26 cellular contexts compared by ENCODE assay signal in the genomic region with DNA sequence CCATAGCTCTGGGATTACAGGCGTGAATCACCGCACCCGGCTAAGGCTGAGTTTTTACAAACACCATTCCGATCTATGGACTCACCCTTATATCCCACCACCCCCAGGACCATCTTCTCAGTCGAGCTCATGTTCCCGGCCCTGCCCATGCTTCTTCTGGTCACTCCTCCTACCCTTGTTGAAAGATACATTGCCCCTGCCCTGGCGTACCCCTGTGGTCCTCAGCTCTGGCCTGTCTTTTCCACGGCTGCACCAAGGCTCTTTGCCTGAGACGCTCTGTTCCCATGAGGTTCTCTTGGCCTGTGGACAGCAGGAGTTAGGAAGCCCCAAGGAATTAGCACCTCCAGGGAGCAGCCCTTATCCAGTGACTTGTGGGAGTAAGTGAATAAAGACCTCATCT.
DNase-seq lines count a peak whose midpoint lies in the region; FAIRE-seq and TF ChIP-seq lines count a peak whose summit lies in the region.
"Had no signal": no experiment of that assay in that cellular context is flagged by ENCODE, and none has a peak within 500 bp of the region (broad histone marks: within the 10 kb centered on the region; RNA-seq: fewer than 3 reads in every experiment).

No MANE protein-coding gene starts in this region.

- H3K9me3 ChIP-seq in right atrium auricular region (peaks cover 0 to 6% of the 10 kb centered on the region in 2 donors), small intestine (ENCODE audit: control insufficient read depth, low read depth) (no peaks in the 10 kb centered on the region)
- H3K9me3 ChIP-seq: Caco-2, SJCRH30 had no signal

- 93 to 95% (median 95%) methylated on average over 9 of the region's 9 CpGs for WGBS in small intestine, 3 donors

- H3K27me3 ChIP-seq in right atrium auricular region (no peaks in the 10 kb centered on the region), small intestine (ENCODE audit: control insufficient read depth in 2 of 2, insufficient read depth in 2 of 2, low read length in 2 of 2) (peaks cover 0 to 3% of the 10 kb centered on the region in 2 donors)
- H3K27me3 ChIP-seq: MG63 had no signal

- H3K4me3 ChIP-seq in right atrium auricular region (no peak overlapping the region), small intestine (ENCODE audit: low read depth in 1 of 2, low read length in 2 of 2) (no peak overlapping the region)
- H3K4me3 ChIP-seq: GM12878, MG63, SJCRH30 had no signal

- TF ChIP-seq CTCF in right atrium auricular region (IDR thresholded peaks at IDR 0.05) = no peak

- H3K36me3 ChIP-seq in right atrium auricular region = no peaks in the 10 kb centered on the region
- H3K36me3 ChIP-seq in small intestine (ENCODE audit: control insufficient read depth in 2 of 2, insufficient read depth in 2 of 2, low read length in 2 of 2) = no peaks in the 10 kb centered on the region
- H3K36me3 ChIP-seq: MG63, SJCRH30 had no signal

- H3K27ac ChIP-seq in right atrium auricular region (no peak overlapping the region), small intestine (ENCODE audit: low read depth in 1 of 2, low read length in 1 of 2) (no peak overlapping the region)
- H3K27ac ChIP-seq: SJCRH30 had no signal

- no peaks in the 10 kb centered on the region for H3K4me1 ChIP-seq in right atrium auricular region
- H3K4me1 ChIP-seq in small intestine (ENCODE audit: control insufficient read depth in 2 of 2, insufficient read depth in 1 of 2, low read depth in 1 of 2, low read length in 1 of 2) = no peaks in the 10 kb centered on the region
- H3K4me1 ChIP-seq: Caco-2, SJCRH30 had no signal

- intact Hi-C loops in cardiac septum (cut with DNase I) (no loop called here), posterior vena cava (cut with DNase I) (no loop called here)

- DNase-seq in cardiac septum (ENCODE audit: low spot score) (peak; percentile 33), right atrium auricular region (ENCODE audit: low spot score) (no peak), ecto neural progenitor cell (ENCODE audit: low spot score) (peak; percentile 32), posterior vena cava (ENCODE audit: low spot score) (peak; percentile 35), NCI-H446 treated with DMSO at 0.1 percent for 48 hours (lab: John Stamatoyannopoulos, UW) (no peak), small intestine (no peak), NCI-H146 (lab: John Stamatoyannopoulos, UW) (no peak)
- DNase-seq: C1 segment of cervical spinal cord; Caco-2; CD8-positive, alpha-beta T cell; DMS 273 treated with DMSO at 0.1 percent for 48 hours; EL; HCEC 1CT; IMR-90; KG1; MG63; NCI-H1105 treated with DMSO at 0.1 percent for 48 hours; NCI-H2029; NCI-H446; NCI-H526; NCI-H82; NK-92 treated with Interleukin-12 subunit alpha and Interleukin-12 subunit beta, amount 100 ng/mL, for 24 hours; PC-3; SJCRH30 had no signal

- FAIRE-seq in small intestine (lab: Jason Lieb, UNC) = no peak
- FAIRE-seq: GM12878, H1 had no signal

Comparison
In these comparisons a context has a peak if more than half of its experiments do, and no peak if none do; other contexts are left out.
1. DNase-seq: peak in cardiac septum (single experiment), ecto neural progenitor cell (single experiment) and posterior vena cava (single experiment); none in right atrium auricular region (single experiment), NCI-H446 treated with DMSO at 0.1 percent for 48 hours (single experiment), small intestine (single experiment) and NCI-H146 (single experiment).